In the genomic region with DNA sequence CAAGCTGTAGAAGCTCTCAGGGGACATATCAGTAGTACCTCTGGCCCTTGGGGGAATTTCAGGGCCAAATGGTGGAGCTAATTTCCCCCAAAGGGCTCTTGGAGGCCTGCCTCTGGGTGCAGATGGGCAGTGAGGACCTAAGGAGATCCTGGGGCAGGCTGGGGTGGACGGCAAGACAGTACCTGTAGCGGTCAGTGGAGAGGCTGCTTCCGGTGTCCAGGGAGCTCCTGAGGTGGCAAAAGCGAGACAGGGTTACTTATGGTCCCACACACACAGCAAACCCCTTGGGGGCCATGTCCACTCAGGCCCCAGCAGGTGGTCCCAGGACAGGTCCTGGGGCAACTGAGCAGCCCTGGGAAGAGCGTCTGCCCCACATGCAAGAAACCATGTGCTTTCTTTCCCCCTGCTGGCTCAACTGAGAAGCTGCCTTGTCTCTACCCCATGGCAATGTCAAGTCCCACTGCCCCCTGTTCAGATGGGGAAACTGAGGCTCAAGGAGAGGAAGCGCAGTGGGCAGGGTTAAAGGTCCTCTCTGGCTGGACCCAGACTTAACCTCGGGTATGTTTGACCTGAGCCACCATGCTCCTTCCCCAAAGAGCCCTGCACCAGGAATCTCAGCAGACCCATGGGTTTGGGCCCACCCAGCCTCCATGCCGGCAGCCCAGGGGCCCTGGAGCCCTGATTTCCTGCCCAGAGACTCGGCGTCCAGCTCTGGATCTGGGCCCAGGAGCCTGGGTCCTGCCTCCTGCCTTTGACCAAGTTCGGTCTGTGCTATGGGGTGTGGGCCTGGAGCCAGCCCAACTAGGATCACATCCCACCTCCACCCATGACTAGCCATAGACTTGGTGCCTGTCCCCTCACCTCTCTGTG, we compare ENCODE assay signal across 19 cellular contexts. TPM values are rescaled to one million over a fixed set of nuclear protein-coding genes. Genes with fewer than 3 reads are reported as not detected.
DNase-seq lines count a peak whose midpoint lies in the region; ATAC-seq, FAIRE-seq and TF ChIP-seq lines count a peak whose summit lies in the region.
"Had no signal": no experiment of that assay in that cellular context is flagged by ENCODE, and none has a peak within 500 bp of the region (broad histone marks: within the 10 kb centered on the region; RNA-seq: fewer than 3 reads in every experiment).

No MANE protein-coding gene starts in this region.

- no peak for ATAC-seq in memory B cell (ENCODE audit: low read depth)
- ATAC-seq: activated CD4-positive, CD25-positive, alpha-beta regulatory T cell treated with anti-CD3 and anti-CD28 coated beads, Interleukin-2, amount 50 U/mL, for 24 hours; right lobe of liver had no signal

- H3K27ac Mint-ChIP-seq in Calu3 (ENCODE audit: unreplicated experiment) (no peak overlapping the region), memory B cell (peak overlapping the region; percentile 90)
- H3K27ac Mint-ChIP-seq: nephron had no signal

- BruUV-seq in Calu3 (replicated peaks; lab: Mats Ljungman, UMichigan): no TSS peak

- peak; percentile 12 for TF ChIP-seq CTCF in Calu3 (IDR thresholded peaks at IDR 0.05; ENCODE audit: unreplicated experiment)

- FAIRE-seq in GM18507 (lab: Jason Lieb, UNC): peak; percentile 12
- FAIRE-seq: G401.6, urothelium cell line had no signal

- H3K27ac ChIP-seq in angular gyrus (ENCODE audit: low read depth, low read length): peak overlapping the region; percentile 37
- H3K27ac ChIP-seq: coronary artery, esophagus squamous epithelium, left ventricle myocardium inferior, right lobe of liver had no signal

- H3K27me3 Mint-ChIP-seq in Calu3 (ENCODE audit: unreplicated experiment) (peaks cover 43% of the 10 kb centered on the region), memory B cell (no peaks in the 10 kb centered on the region)

- H3K36me3 Mint-ChIP-seq in Calu3 (ENCODE audit: insufficient read depth, unreplicated experiment): no peaks in the 10 kb centered on the region
- peaks cover 2% of the 10 kb centered on the region for H3K36me3 Mint-ChIP-seq in memory B cell

- no peak for DNase-seq in Calu3
- DNase-seq in GM18507 (ENCODE audit: extremely low spot score, insufficient read length, low read depth): no peak
- no peak for DNase-seq in memory B cell (ENCODE audit: low spot score in 2 of 2)
- DNase-seq in A172 (ENCODE audit: low spot score): no peak
- DNase-seq in DMS53 treated with DMSO at 0.1 percent for 48 hours (lab: John Stamatoyannopoulos, UW; ENCODE audit: unreplicated experiment): no peak
- no peak for DNase-seq in HPDE6-E6E7 (ENCODE audit: extremely low spot score)
- no peak for DNase-seq in NCI-H2081 (lab: John Stamatoyannopoulos, UW)
- DNase-seq: esophagus squamous epithelium; left ventricle myocardium inferior; NCI-H1048; stimulated activated CD4-positive, alpha-beta T cell treated with anti-CD3 and anti-CD28 coated beads, Interleukin-4, amount 100 ng/mL, for 24 hours; stimulated activated naive CD4-positive, alpha-beta T cell had no signal

- H3K9me3 Mint-ChIP-seq in Calu3 (ENCODE audit: low read depth, unreplicated experiment) (no peaks in the 10 kb centered on the region), memory B cell (no peaks in the 10 kb centered on the region)
- H3K9me3 Mint-ChIP-seq: nephron had no signal

- CTCF ChIA-PET in Calu3 (lab: Charles Lee): no interaction called here

- H3K4me3 Mint-ChIP-seq in Calu3 (ENCODE audit: low read depth, unreplicated experiment) (no peak overlapping the region), memory B cell (no peak overlapping the region)
- H3K4me3 Mint-ChIP-seq: nephron had no signal

- H3K4me1 Mint-ChIP-seq in Calu3 (ENCODE audit: low read depth, unreplicated experiment): no peaks in the 10 kb centered on the region
- peaks cover 47% of the 10 kb centered on the region for H3K4me1 Mint-ChIP-seq in memory B cell

- intact Hi-C loops in Calu3 (cut with micrococcal nuclease; ENCODE audit: unreplicated experiment): no loop called here

RNA-seq across cellular contexts. Expression of a gene that starts 25.7 kb away (rescaled TPM):
- total RNA-seq in Calu3 (2022): 13.3 and 13.6 TPM in 2 replicates
- 22.5 and 25.8 TPM in 2 replicates for total RNA-seq in A172 (2014; rRNA removed; shearing (Covaris generic))
